ENCODE assay signal across 25 cellular contexts in the genomic region with DNA sequence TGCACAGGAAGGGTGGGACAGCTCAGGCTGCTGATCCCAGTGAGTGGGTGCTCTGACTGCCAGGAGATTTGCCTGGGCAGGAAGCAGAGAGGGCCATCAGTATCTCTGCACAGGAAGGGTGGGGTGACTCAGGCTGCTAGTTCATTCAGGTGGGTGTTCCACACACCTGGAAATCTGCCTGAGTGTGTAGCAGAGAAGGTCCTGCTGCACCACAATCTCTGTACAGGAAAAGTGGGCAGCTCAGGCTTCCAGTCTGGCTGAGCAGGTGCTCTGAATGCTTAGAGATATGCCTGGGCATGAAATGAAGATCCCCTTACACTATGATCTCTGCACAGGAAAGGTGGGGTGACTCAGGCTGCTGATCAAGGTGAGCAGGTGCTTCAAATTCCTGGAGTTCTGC.
"Had no signal": no experiment of that assay in that cellular context is flagged by ENCODE, and none has a peak within 500 bp of the region (broad histone marks: within the 10 kb centered on the region; RNA-seq: fewer than 3 reads in every experiment).

No MANE protein-coding gene starts in this region.

- H3K79me2 ChIP-seq: hepatocyte, parathyroid adenoma had no signal

- H3K4me1 Mint-ChIP-seq: brain, neural progenitor cell had no signal

- H3K27ac Mint-ChIP-seq: activated CD4-positive, alpha-beta memory T cell treated with anti-CD3 and anti-CD28 coated beads for 36 hours; activated naive CD8-positive, alpha-beta T cell; activated T-helper 2 cell treated with anti-CD3 and anti-CD28 coated beads, Interferon-gamma antibody, Interleukin-2, Interleukin-4, amounts not matched to agents 10 μg/mL and 5 μg/mL and 100 μg/mL, durations not matched to agents 14 hours and 24 hours and 36 hours; brain; memory B cell; neural progenitor cell; stimulated activated memory B cell treated with anti-CD40 and anti-IgM and Interleukin-4, amounts not matched to agents 10 μg/mL and 1 μg/mL and 100 μg/mL, for 72 hours had no signal

- H2AFZ ChIP-seq: hepatocyte, neural progenitor cell, parathyroid adenoma had no signal

- DNase-seq: activated CD4-positive, alpha-beta memory T cell treated with anti-CD3 and anti-CD28 coated beads for 36 hours; activated CD4-positive, alpha-beta T cell treated with anti-CD3 and anti-CD28 coated beads for 4 hours; activated T-cell treated with anti-CD3 and anti-CD28 coated beads, Interleukin-2, amount 50 U/mL, for 48 hours; caudate nucleus; cortex of kidney; gastrocnemius medialis; islet precursor cell; naive thymus-derived CD8-positive, alpha-beta T cell; occipital lobe; psoas muscle; sigmoid colon; small intestine; stimulated activated CD4-positive, alpha-beta T cell treated with anti-CD3 and anti-CD28 coated beads, Interleukin-4, amount 100 ng/mL, for 24 hours; stomach; tibial artery had no signal

- H3K27ac ChIP-seq: ascending aorta, gastrocnemius medialis, hepatocyte, neural progenitor cell, parathyroid adenoma, psoas muscle, sigmoid colon, stomach, tibial artery, VCaP had no signal

- H3K4me3 Mint-ChIP-seq: activated CD4-positive, alpha-beta memory T cell treated with anti-CD3 and anti-CD28 coated beads for 36 hours; activated naive CD8-positive, alpha-beta T cell; brain; memory B cell; naive thymus-derived CD8-positive, alpha-beta T cell; neural progenitor cell; stimulated activated memory B cell treated with anti-CD40 and anti-IgM and Interleukin-4, amounts not matched to agents 10 μg/mL and 1 μg/mL and 100 μg/mL, for 72 hours had no signal

- H3K36me3 ChIP-seq: ascending aorta, gastrocnemius medialis, neural progenitor cell, sigmoid colon, stomach, tibial artery had no signal

- H3K9me3 ChIP-seq: gastrocnemius medialis, psoas muscle, tibial artery had no signal

- H3K27me3 ChIP-seq: ascending aorta, gastrocnemius medialis, hepatocyte, neural progenitor cell, sigmoid colon, tibial artery had no signal

- H3K4me2 ChIP-seq: hepatocyte, neural progenitor cell had no signal

- H3K27me3 Mint-ChIP-seq: activated naive CD8-positive, alpha-beta T cell; brain had no signal

- H3K4me1 ChIP-seq: ascending aorta, gastrocnemius medialis, neural progenitor cell, parathyroid adenoma, psoas muscle, sigmoid colon, stomach, tibial artery had no signal

- ATAC-seq: gastrocnemius medialis; naive thymus-derived CD8-positive, alpha-beta T cell; psoas muscle; stimulated activated memory B cell treated with anti-CD40 and anti-IgM and Interleukin-4, amounts not matched to agents 10 μg/mL and 1 μg/mL and 100 μg/mL, for 72 hours had no signal

- H3K36me3 Mint-ChIP-seq: activated naive CD8-positive, alpha-beta T cell; brain; neural progenitor cell had no signal

- H3K9ac ChIP-seq: neural progenitor cell, parathyroid adenoma had no signal

- H3K4me3 ChIP-seq: ascending aorta, gastrocnemius medialis, hepatocyte, neural progenitor cell, psoas muscle, sigmoid colon, stomach, tibial artery had no signal
